14 cellular contexts compared by ENCODE assay signal in the genomic region with DNA sequence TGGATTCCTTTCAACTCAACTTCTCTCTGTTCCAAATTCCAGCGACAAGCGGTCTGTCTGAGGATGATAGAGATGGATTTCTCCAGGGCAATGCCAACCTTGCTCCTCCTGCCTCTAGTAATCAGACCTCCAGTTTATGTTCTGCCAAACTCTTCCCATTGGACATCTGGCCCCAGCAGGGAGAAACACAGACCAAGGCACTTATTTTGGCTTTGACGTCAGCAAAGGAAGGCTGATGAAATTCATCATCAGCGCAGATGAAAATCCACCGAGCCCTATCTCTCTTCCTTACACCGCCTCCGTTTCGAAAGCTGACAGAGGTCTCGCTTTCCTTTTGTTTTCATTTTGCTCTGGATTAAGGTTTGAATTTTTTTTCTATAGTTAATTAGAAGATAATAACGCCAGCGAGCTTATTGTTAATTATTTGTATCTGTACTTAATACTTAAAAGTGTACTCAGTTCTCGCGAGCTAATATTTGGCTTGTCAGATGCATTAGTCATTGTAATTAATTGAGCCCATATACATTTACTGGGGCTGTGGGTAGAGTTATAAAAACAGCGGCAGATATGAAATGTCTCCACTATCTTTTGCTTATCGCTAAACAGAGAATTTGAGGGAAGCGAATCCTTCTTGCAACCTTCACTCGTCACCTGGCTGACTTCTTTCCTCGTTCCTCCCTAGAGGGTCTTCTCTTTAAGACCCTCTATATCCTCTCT.
"Had no signal": no experiment of that assay in that cellular context is flagged by ENCODE, and none has a peak within 500 bp of the region (broad histone marks: within the 10 kb centered on the region; RNA-seq: fewer than 3 reads in every experiment).

No MANE protein-coding gene starts in this region.

- ATAC-seq: esophagus mucosa, heart left ventricle, lower lobe of right lung, upper lobe of right lung had no signal

- H3K4me3 ChIP-seq: lower lobe of right lung, ovary, sigmoid colon, stomach, testis, upper lobe of right lung had no signal

- H3K27ac ChIP-seq: heart left ventricle, lower lobe of right lung, ovary, sigmoid colon, stomach, testis, upper lobe of right lung had no signal

- H3K4me1 ChIP-seq: upper lobe of right lung had no signal

- H3K36me3 ChIP-seq: heart left ventricle, lower lobe of right lung, ovary, sigmoid colon, stomach, upper lobe of right lung had no signal

- H3K27me3 ChIP-seq: heart left ventricle, ovary, sigmoid colon, stomach, testis, upper lobe of right lung had no signal

- DNase-seq: activated CD4-positive, CD25-positive, alpha-beta regulatory T cell treated with anti-CD3 and anti-CD28 coated beads, Interleukin-2, amount 50 U/mL, for 72 hours; activated naive CD4-positive, alpha-beta T cell treated with Interleukin-2 at 50 U/mL for 16 hours; anterior cingulate cortex; heart left ventricle; lower lobe of right lung; midbrain; sigmoid colon; stimulated activated CD4-positive, alpha-beta T cell treated with anti-CD3 and anti-CD28 coated beads, Interleukin-12 subunit alpha, Interleukin-12 subunit beta, amount 100 ng/mL, for 4 hours; stimulated activated CD4-positive, alpha-beta T cell treated with anti-CD3 and anti-CD28 coated beads, Interleukin-2, amount 100 ng/mL, for 24 hours; stomach; testis; upper lobe of right lung had no signal

- H3K9me3 ChIP-seq: ovary, sigmoid colon, testis, upper lobe of right lung had no signal
